Comparison of ENCODE assay signal across 8 cellular contexts in the genomic region with DNA sequence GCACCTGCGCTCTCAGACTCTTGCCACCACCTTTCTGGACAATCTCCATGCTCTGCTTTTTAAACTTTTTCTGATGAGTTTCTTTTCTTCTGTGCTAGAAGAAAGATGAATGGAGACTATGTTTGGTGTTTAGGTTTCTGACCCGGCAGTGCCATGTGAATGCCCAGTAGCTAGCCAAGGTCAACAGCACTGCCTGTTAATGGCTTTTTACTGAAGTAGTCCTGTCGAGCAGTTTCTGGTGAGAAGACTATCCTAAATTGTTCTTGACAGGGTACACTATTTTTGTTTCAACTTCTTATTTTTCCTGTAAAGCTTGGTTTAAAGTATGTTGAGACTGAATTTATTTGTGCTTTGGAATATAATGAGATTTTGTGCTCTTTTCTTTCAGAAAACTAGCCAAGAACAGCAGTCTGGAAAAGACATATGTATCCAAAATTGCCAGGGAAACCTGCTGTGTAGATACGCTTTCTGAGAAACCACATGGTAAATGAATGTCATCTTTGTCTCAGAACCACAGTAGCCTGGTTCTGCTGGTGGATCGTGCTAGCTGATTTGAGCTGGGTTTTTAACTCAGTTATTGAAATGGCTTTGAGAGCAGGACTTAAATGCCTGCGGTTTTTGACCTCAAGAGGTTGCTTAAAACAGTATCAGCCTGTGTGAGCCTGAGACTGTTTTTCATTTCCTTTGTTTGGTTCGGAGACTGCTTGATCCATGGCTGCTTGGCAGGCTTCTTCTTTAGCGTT. TPM values are rescaled to one million over a fixed set of nuclear protein-coding genes. Genes with fewer than 3 reads are reported as not detected.
DNase-seq lines count a peak whose midpoint lies in the region; ATAC-seq and TF ChIP-seq lines count a peak whose summit lies in the region.

No MANE protein-coding gene starts in this region.

- no peaks in the 10 kb centered on the region for H3K9me3 Mint-ChIP-seq in activated CD8-positive, alpha-beta T cell treated with anti-CD3 and anti-CD28 coated beads for 36 hours

- TF ChIP-seq CTCF in GM10266 (IDR thresholded peaks at IDR 0.05; ENCODE audit: control insufficient read depth, insufficient read depth, low read depth, missing control alignments) = no peak
- TF ChIP-seq CTCF in activated CD8-positive, alpha-beta T cell treated with anti-CD3 and anti-CD28 coated beads for 36 hours (IDR thresholded peaks at IDR 0.05) = no peak
- no peak for TF ChIP-seq CTCF in left lung (IDR thresholded peaks at IDR 0.05)
- TF ChIP-seq CTCF in gastrocnemius medialis (IDR thresholded peaks at IDR 0.05 in 4 of 5, conservative IDR thresholded peaks at IDR 0.05 in 1 of 5) = no peak

- H3K36me3 ChIP-seq in left lung = peaks cover 0 to 40% of the 10 kb centered on the region in 2 donors
- no peaks in the 10 kb centered on the region for H3K36me3 ChIP-seq in gastrocnemius medialis

- H3K27ac ChIP-seq in left lung (peak overlapping the region; percentile 10 to 38), gastrocnemius medialis (no peak overlapping the region)

- peak overlapping the region; percentile 85 for H3K27ac Mint-ChIP-seq in activated CD8-positive, alpha-beta T cell treated with anti-CD3 and anti-CD28 coated beads for 36 hours

- TF ChIP-seq POLR2A in gastrocnemius medialis (IDR thresholded peaks at IDR 0.05) = no peak

- DNase-seq in GM10266 (ENCODE audit: extremely low spot score) (peak; percentile 43), left lung (no peak), gastrocnemius medialis (no peak), NCI-H2081 treated with DMSO at 0.1 percent for 48 hours (lab: John Stamatoyannopoulos, UW) (no peak), mesenteric fat pad (ENCODE audit: low spot score) (no peak)
- DNase-seq in activated CD8-positive, alpha-beta T cell treated with anti-CD3 and anti-CD28 coated beads for 36 hours = peak; percentile 56

- peaks cover 71% of the 10 kb centered on the region for H3K36me3 Mint-ChIP-seq in activated CD8-positive, alpha-beta T cell treated with anti-CD3 and anti-CD28 coated beads for 36 hours (ENCODE audit: low read depth)

- peaks cover 83% of the 10 kb centered on the region for H3K4me1 Mint-ChIP-seq in activated CD8-positive, alpha-beta T cell treated with anti-CD3 and anti-CD28 coated beads for 36 hours (ENCODE audit: low read depth)

- CTCF ChIA-PET in activated CD8-positive, alpha-beta T cell treated with anti-CD3 and anti-CD28 coated beads for 36 hours (lab: Charles Lee) = interaction anchor here (1.3 to 10.8 kb wide), 6 partner anchors 10 to 241 kb away, joined by 4 to 111 read pairs (median 6); no protein-coding TSS in a partner anchor

- H3K4me1 ChIP-seq in left lung = peaks cover 12 to 47% of the 10 kb centered on the region in 2 donors
- H3K4me1 ChIP-seq in gastrocnemius medialis = peaks cover 0 to 4% of the 10 kb centered on the region in 2 donors

- in situ Hi-C loops in gastrocnemius medialis (cut with MboI; ENCODE audit: low sequenced_read_pairs in 4 of 4) = loop anchor here in 1 of 4 donors (25.0 kb wide), 1 partner anchor 91 kb away; the partner anchor contains the start of genes STK4 and TOMM34

- H3K4me3 ChIP-seq in left lung (no peak overlapping the region), gastrocnemius medialis (no peak overlapping the region)

- intact Hi-C loops in activated CD8-positive, alpha-beta T cell treated with anti-CD3 and anti-CD28 coated beads for 36 hours (cut with micrococcal nuclease) = no loop called here
- intact Hi-C loops in left lung (cut with DNase I) = no loop called here
- intact Hi-C loops in gastrocnemius medialis (cut with DNase I; ENCODE audit: low total_unique reads) = no loop called here

- ATAC-seq in HG03045 (IDR thresholded peaks at IDR 0.05; ENCODE audit: unreplicated experiment) (peak; percentile 56), left lung (peak; percentile 90), gastrocnemius medialis (no peak), HG02642 (IDR thresholded peaks at IDR 0.05; ENCODE audit: poor library complexity, unreplicated experiment) (no peak)
- peak; percentile 55 for ATAC-seq in activated CD8-positive, alpha-beta T cell treated with anti-CD3 and anti-CD28 coated beads for 36 hours

- no peaks in the 10 kb centered on the region for H3K27me3 Mint-ChIP-seq in activated CD8-positive, alpha-beta T cell treated with anti-CD3 and anti-CD28 coated beads for 36 hours

- H3K9me3 ChIP-seq in left lung = no peaks in the 10 kb centered on the region
- H3K9me3 ChIP-seq in gastrocnemius medialis = no peaks in the 10 kb centered on the region

- no peaks in the 10 kb centered on the region for H3K27me3 ChIP-seq in left lung
- H3K27me3 ChIP-seq in gastrocnemius medialis = no peaks in the 10 kb centered on the region

- H3K4me3 Mint-ChIP-seq in activated CD8-positive, alpha-beta T cell treated with anti-CD3 and anti-CD28 coated beads for 36 hours = peak overlapping the region; percentile 2

- POLR2A ChIA-PET in activated CD8-positive, alpha-beta T cell treated with anti-CD3 and anti-CD28 coated beads for 36 hours (lab: Charles Lee) = interaction anchor here (0.6 to 1.1 kb wide), 5 partner anchors 9 to 101 kb away, joined by 3 to 4 read pairs (median 3); no protein-coding TSS in a partner anchor

RNA-seq across cellular contexts. Expression of gene KCNS1, which starts 48.1 kb away (rescaled TPM):
- total RNA-seq in activated CD8-positive, alpha-beta T cell treated with anti-CD3 and anti-CD28 coated beads for 36 hours = under 1 TPM; 0.38 to 0.54 TPM
- total RNA-seq in left lung = under 1 TPM; 0.97 to 0.99 TPM
- not detected for total RNA-seq in gastrocnemius medialis
- total RNA-seq in mesenteric fat pad = not detected

Comparison
In these comparisons a context has a peak if more than half of its experiments do, and no peak if none do; other contexts are left out.
1. DNase-seq: peak in GM10266 (single experiment) and activated CD8-positive, alpha-beta T cell treated with anti-CD3 and anti-CD28 coated beads for 36 hours (single experiment); none in left lung (0 of 2), gastrocnemius medialis (0 of 2), NCI-H2081 treated with DMSO at 0.1 percent for 48 hours (single experiment) and mesenteric fat pad (single experiment).
2. ATAC-seq: peak in HG03045 (single experiment), activated CD8-positive, alpha-beta T cell treated with anti-CD3 and anti-CD28 coated beads for 36 hours (single experiment) and left lung (single experiment); none in gastrocnemius medialis (0 of 2) and HG02642 (single experiment).
3. H3K27ac ChIP-seq: peak in left lung (2 of 2); none in gastrocnemius medialis (0 of 4).